Comparison of ENCODE assay signal across 9 cellular contexts in the genomic region with DNA sequence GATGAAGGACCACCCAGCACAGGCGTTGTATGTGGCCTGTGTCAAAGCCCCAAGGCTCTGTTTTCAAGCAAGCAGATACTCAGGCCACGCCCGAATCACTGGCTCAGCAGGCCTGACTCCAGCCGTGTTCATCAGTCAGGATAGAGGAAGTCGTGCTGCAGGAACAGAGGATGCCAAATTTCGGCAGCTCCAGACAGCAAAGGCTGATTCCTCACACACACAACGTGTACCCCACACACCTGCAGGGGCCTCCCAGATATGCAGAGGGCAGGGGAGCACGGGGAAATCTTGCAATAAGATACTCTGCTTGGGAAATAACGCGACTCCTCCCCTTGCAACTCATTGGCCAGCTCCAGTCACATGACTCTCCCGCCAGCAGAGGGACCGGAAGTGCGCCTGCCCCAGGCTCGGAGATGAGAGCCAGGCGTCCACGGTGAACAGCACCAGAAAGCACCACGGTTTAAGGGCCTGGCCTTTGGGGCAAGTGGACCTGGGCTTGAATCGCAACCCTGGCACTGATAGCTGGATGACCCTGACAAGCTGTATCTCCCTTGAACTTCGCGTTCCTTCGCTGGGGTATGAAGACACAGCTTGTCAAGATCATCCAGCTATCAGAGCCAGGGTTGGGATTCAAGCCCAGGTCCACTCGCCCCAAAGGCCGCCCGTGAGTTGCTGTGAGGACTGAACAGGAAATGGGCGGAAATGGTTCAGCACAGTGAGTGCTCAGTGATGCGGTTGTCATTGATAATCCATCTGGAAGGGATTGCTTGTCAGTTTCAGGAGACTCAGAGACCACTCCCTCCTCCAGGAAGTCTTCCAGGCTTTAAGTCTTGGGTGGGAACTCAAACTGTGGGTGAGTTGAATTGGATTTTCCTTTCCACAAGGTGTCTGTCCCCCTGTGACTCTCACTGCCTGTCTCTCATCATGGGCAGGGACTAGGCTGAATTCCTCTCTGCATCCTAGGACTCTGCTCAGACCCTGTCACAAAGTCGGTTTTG.
DNase-seq lines count a peak whose midpoint lies in the region; ATAC-seq, FAIRE-seq and TF ChIP-seq lines count a peak whose summit lies in the region.
"Had no signal": no experiment of that assay in that cellular context is flagged by ENCODE, and none has a peak within 500 bp of the region (broad histone marks: within the 10 kb centered on the region; RNA-seq: fewer than 3 reads in every experiment).

No MANE protein-coding gene starts in this region.

- CTCF ChIA-PET in GM12878 (lab: Yijun Ruan, JAX) = no interaction called here

- H3K4me2 ChIP-seq in GM12878 (ENCODE audit: control insufficient read depth, insufficient read depth) = peak overlapping the region; percentile 42

- H3K27ac ChIP-seq in GM12878 (ENCODE audit: control insufficient read depth, insufficient read depth) = peak overlapping the region; percentile 5; the same call in 1 of the 2 replicates

- H3K4me1 ChIP-seq in BE2C = no peaks in the 10 kb centered on the region; the same call in 1 of the 2 replicates
- H3K4me1 ChIP-seq in GM12878 (ENCODE audit: control insufficient read depth, insufficient read depth, low read length) = no peaks in the 10 kb centered on the region

- TF ChIP-seq POLR2A in GM12878 (IDR thresholded peaks at IDR 0.05; ENCODE audit: low read depth, low read length) = no peak

- SMC1A ChIA-PET in GM12878 (lab: Charles Lee; ENCODE audit: uncharacterized antibody, unreplicated experiment) = interaction anchor here (0.8 to 1.7 kb wide), 6 partner anchors 19 to 179 kb away, joined by 3 to 5 read pairs (median 4); partner anchors contain the start of gene MYEOV

- TSS peak; percentile 67 for BruUV-seq in GM12878 (replicated peaks; lab: Mats Ljungman, UMichigan)

- in situ Hi-C loops in GM12878 (cut with MboI) = no loop called here
- in situ Hi-C loops in G401 (cut with HindIII; ENCODE audit: low sequenced_read_pairs) = no loop called here

- 53% methylated on average over 27 of the region's 27 CpGs for WGBS in GM12878 (ENCODE audit: insufficient coverage, insufficient replicate concordance, low lambda C conversion rate, missing lambda C conversion rate)

- RAD21 ChIA-PET in GM12878 (lab: Charles Lee; ENCODE audit: unreplicated experiment) = interaction anchor here (1.4 kb wide), 1 partner anchor 85 kb away, joined by 5 read pairs; no protein-coding TSS in a partner anchor

- no peaks in the 10 kb centered on the region for H3K79me2 ChIP-seq in GM12878 (ENCODE audit: control insufficient read depth, insufficient read depth, low read length)

- TF ChIP-seq CTCF in BE2C (IDR thresholded peaks at IDR 0.05; ENCODE audit: low read depth, low read length) = no peak
- TF ChIP-seq CTCF in GM12878 (IDR thresholded peaks at IDR 0.05 in 2 of 3, conservative IDR thresholded peaks at IDR 0.05 in 1 of 3; ENCODE audit: control insufficient read depth in 2 of 3, extremely low read depth in 1 of 3, insufficient read depth in 1 of 3, low read depth in 3 of 3, low read length in 3 of 3) = no peak

- H3K9ac ChIP-seq in GM12878 (ENCODE audit: control insufficient read depth, insufficient read depth, low read length) = peak overlapping the region; percentile 43; the same call in 1 of the 2 replicates

- ATAC-seq in GM12878 = peak; percentile 57
- peak; percentile 64 for ATAC-seq in left lobe of liver

- H4K20me1 ChIP-seq in GM12878 (ENCODE audit: control insufficient read depth, insufficient read depth) = no peaks in the 10 kb centered on the region

- H3K4me3 ChIP-seq in BE2C (ENCODE audit: low read depth, low read length) (no peak overlapping the region), GM12878 (0 out of 2 replicates have a peak overlapping the region, but pooled peaks have one; percentile 22)

- H3K27me3 ChIP-seq in BE2C (no peaks in the 10 kb centered on the region), GM12878 (replicated peaks in 1 of 2; ENCODE audit: control insufficient read depth in 2 of 2, insufficient read depth in 2 of 2, low read length in 1 of 2) (no peaks in the 10 kb centered on the region; a peak in 1 of 4 replicates)

- no peak for TF ChIP-seq RAD21 in GM12878 (IDR thresholded peaks at IDR 0.05; ENCODE audit: insufficient read depth, low read depth, low read length)

- H3K9me3 ChIP-seq in BE2C (no peaks in the 10 kb centered on the region), GM12878 (replicated peaks; ENCODE audit: control insufficient read depth, insufficient read depth, low read length) (peaks cover 1% of the 10 kb centered on the region; the same call in 1 of the 3 replicates)

- H3K36me3 ChIP-seq in BE2C = no peaks in the 10 kb centered on the region
- no peaks in the 10 kb centered on the region for H3K36me3 ChIP-seq in GM12878 (ENCODE audit: control insufficient read depth in 2 of 2, insufficient read depth in 2 of 2, low read length in 1 of 2)

- no peak for FAIRE-seq in GM12878 (lab: Jason Lieb, UNC)

- TF ChIP-seq EP300 in GM12878 (IDR thresholded peaks at IDR 0.05; ENCODE audit: borderline replicate concordance in 1 of 2, control insufficient read depth in 1 of 2, low read depth in 2 of 2, low read length in 2 of 2) = no peak

- POLR2A ChIA-PET in GM12878 (lab: Charles Lee) = no interaction called here

- peak overlapping the region; percentile 55 for H2AFZ ChIP-seq in GM12878 (ENCODE audit: control insufficient read depth, low read depth, low read length)

- DNase-seq in BE2C (peak; percentile 8), MV-4-11 (lab: John Stamatoyannopoulos, UW) (peak; percentile 88), GM12878 (ENCODE audit: low read depth, low spot score) (peak; percentile 36), left lobe of liver (ENCODE audit: low spot score) (peak; percentile 50), NCI-H2107 (lab: John Stamatoyannopoulos, UW) (no peak), G401 (ENCODE audit: low spot score) (no peak), DMS153 treated with DMSO at 0.1 percent for 48 hours (lab: John Stamatoyannopoulos, UW; ENCODE audit: unreplicated experiment) (no peak)
- no peak for DNase-seq in activated naive CD4-positive, alpha-beta T cell treated with anti-CD3 and anti-CD28 coated beads, Interleukin-2, amount 50 U/mL, for 16 hours
- DNase-seq: DMS79 had no signal

- intact Hi-C loops in GM12878 (cut with micrococcal nuclease; ENCODE audit: unreplicated experiment) = no loop called here

TF ChIP-seq in GM12878, 131 proteins besides CTCF, POLR2A, EP300 and RAD21 (continues in another document):
- TF ChIP-seq, protein P1, sequence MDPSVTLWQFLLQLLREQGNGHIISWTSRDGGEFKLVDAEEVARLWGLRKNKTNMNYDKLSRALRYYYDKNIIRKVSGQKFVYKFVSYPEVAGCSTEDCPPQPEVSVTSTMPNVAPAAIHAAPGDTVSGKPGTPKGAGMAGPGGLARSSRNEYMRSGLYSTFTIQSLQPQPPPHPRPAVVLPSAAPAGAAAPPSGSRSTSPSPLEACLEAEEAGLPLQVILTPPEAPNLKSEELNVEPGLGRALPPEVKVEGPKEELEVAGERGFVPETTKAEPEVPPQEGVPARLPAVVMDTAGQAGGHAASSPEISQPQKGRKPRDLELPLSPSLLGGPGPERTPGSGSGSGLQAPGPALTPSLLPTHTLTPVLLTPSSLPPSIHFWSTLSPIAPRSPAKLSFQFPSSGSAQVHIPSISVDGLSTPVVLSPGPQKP (IDR thresholded peaks at IDR 0.05; ENCODE audit: low read depth, low read length) = 0 out of 2 replicates have a peak, but pooled peaks have one; percentile 47
- TF ChIP-seq ZNF24 (IDR thresholded peaks at IDR 0.05) (no peak), NKRF (conservative IDR thresholded peaks at IDR 0.05) (no peak), WRNIP1 (IDR thresholded peaks at IDR 0.05; ENCODE audit: borderline replicate concordance, low read depth, low read length) (no peak), POLR2AphosphoS5 (IDR thresholded peaks at IDR 0.05; ENCODE audit: low read length) (peak; percentile 68; the same call in 1 of the 2 replicates)
- TF ChIP-seq, protein P2, sequence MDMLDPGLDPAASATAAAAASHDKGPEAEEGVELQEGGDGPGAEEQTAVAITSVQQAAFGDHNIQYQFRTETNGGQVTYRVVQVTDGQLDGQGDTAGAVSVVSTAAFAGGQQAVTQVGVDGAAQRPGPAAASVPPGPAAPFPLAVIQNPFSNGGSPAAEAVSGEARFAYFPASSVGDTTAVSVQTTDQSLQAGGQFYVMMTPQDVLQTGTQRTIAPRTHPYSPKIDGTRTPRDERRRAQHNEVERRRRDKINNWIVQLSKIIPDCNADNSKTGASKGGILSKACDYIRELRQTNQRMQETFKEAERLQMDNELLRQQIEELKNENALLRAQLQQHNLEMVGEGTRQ (IDR thresholded peaks at IDR 0.05; ENCODE audit: borderline replicate concordance, low read depth, low read length) = peak; percentile 27
- TF ChIP-seq, protein P3, sequence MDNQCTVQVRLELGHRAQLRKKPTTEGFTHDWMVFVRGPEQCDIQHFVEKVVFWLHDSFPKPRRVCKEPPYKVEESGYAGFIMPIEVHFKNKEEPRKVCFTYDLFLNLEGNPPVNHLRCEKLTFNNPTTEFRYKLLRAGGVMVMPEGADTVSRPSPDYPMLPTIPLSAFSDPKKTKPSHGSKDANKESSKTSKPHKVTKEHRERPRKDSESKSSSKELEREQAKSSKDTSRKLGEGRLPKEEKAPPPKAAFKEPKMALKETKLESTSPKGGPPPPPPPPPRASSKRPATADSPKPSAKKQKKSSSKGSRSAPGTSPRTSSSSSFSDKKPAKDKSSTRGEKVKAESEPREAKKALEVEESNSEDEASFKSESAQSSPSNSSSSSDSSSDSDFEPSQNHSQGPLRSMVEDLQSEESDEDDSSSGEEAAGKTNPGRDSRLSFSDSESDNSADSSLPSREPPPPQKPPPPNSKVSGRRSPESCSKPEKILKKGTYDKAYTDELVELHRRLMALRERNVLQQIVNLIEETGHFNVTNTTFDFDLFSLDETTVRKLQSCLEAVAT (IDR thresholded peaks at IDR 0.05) = peak; percentile 32; the same call in 1 of the 2 replicates

Comparison
In these comparisons a context has a peak if more than half of its experiments do, and no peak if none do; other contexts are left out.
1. DNase-seq: peak in BE2C (single experiment), MV-4-11 (single experiment), GM12878 (single experiment) and left lobe of liver (single experiment); none in NCI-H2107 (single experiment), G401 (single experiment), activated naive CD4-positive, alpha-beta T cell treated with anti-CD3 and anti-CD28 coated beads, Interleukin-2, amount 50 U/mL, for 16 hours (single experiment) and DMS153 treated with DMSO at 0.1 percent for 48 hours (single experiment).